21 cellular contexts compared by ENCODE assay signal in genomic region chr6:166476634-166477215, GRCh38.
DNase-seq lines count a peak whose midpoint lies in the region; ATAC-seq, FAIRE-seq and TF ChIP-seq lines count a peak whose summit lies in the region.
"Had no signal": no experiment of that assay in that cellular context is flagged by ENCODE, and none has a peak within 500 bp of the region (broad histone marks: within the 10 kb centered on the region; RNA-seq: fewer than 3 reads in every experiment).

No MANE protein-coding gene starts in this region.

- no peak overlapping the region for H3K4ac ChIP-seq in neuronal stem cell (ENCODE audit: low read length)

- H3K27ac ChIP-seq in BLaER1: peak overlapping the region; percentile 19; the same call in 1 of the 2 replicates
- H3K27ac ChIP-seq in kidney (ENCODE audit: low read depth in 2 of 2, low read length in 2 of 2): no peak overlapping the region
- no peak overlapping the region for H3K27ac ChIP-seq in neuronal stem cell (replicated peaks; ENCODE audit: low read length)
- H3K27ac ChIP-seq: 22Rv1 had no signal

- H2BK12ac ChIP-seq in neuronal stem cell (ENCODE audit: low read length): no peak overlapping the region

- H3K36me3 ChIP-seq in BLaER1 (no peaks in the 10 kb centered on the region), kidney (ENCODE audit: control insufficient read depth in 1 of 2, insufficient read depth in 2 of 2, low read length in 2 of 2) (no peaks in the 10 kb centered on the region), neuronal stem cell (replicated peaks in 1 of 2; ENCODE audit: control insufficient read depth in 2 of 2, insufficient read depth in 2 of 2, low read length in 2 of 2) (peaks cover 3 to 26% of the 10 kb centered on the region in 2 donors)

- no peaks in the 10 kb centered on the region for H3K79me1 ChIP-seq in neuronal stem cell (ENCODE audit: low read depth, low read length)

- WGBS in neuronal stem cell (ENCODE audit: extremely low coverage in 2 of 2, insufficient read length in 2 of 2, insufficient replicate concordance in 1 of 2), 2 donors: no CpG with 5 or more reads among the region's 15 CpGs

- H3K4me1 ChIP-seq in BLaER1 (peaks cover 89% of the 10 kb centered on the region), kidney (ENCODE audit: control insufficient read depth in 1 of 2, insufficient read depth in 1 of 2, low read depth in 1 of 2, low read length in 2 of 2) (no peaks in the 10 kb centered on the region), neuronal stem cell (ENCODE audit: control insufficient read depth in 2 of 2, insufficient read depth in 1 of 2, low read depth in 1 of 2, low read length in 2 of 2) (no peaks in the 10 kb centered on the region)

- no peak overlapping the region for H4K91ac ChIP-seq in neuronal stem cell (ENCODE audit: low read depth, low read length, poor library complexity)

- H2AK5ac ChIP-seq in neuronal stem cell (ENCODE audit: low read depth, low read length): no peak overlapping the region

- H3K9me3 ChIP-seq in BLaER1 (no peaks in the 10 kb centered on the region), kidney (ENCODE audit: control insufficient read depth in 1 of 2, low read length in 2 of 2) (no peaks in the 10 kb centered on the region), neuronal stem cell (replicated peaks in 1 of 2; ENCODE audit: control insufficient read depth in 2 of 2, insufficient read depth in 1 of 2, low read depth in 1 of 2, low read length in 2 of 2) (no peaks in the 10 kb centered on the region)
- H3K9me3 ChIP-seq: SK-N-SH had no signal

- H3K14ac ChIP-seq in neuronal stem cell (ENCODE audit: low read length): no peak overlapping the region

- no peak for ATAC-seq in HG03039 (IDR thresholded peaks at IDR 0.05; ENCODE audit: unreplicated experiment)
- ATAC-seq: Right ventricle myocardium inferior had no signal

- H3K23ac ChIP-seq in neuronal stem cell (ENCODE audit: low read depth, low read length, poor library complexity): no peak overlapping the region

- no peak overlapping the region for H3K4me3 ChIP-seq in BLaER1
- H3K4me3 ChIP-seq in kidney (ENCODE audit: low read length in 2 of 2): no peak overlapping the region
- no peak overlapping the region for H3K4me3 ChIP-seq in neuronal stem cell (ENCODE audit: low read length in 2 of 2)

- no peak for TF ChIP-seq CTCF in kidney (IDR thresholded peaks at IDR 0.05; ENCODE audit: borderline replicate concordance, extremely low read depth, insufficient read depth)

- H3K9ac ChIP-seq in BLaER1: no peak overlapping the region
- H3K9ac ChIP-seq in kidney (ENCODE audit: low read length in 2 of 2): no peak overlapping the region
- H3K9ac ChIP-seq in neuronal stem cell (ENCODE audit: low read depth, low read length, poor library complexity): no peak overlapping the region
- H3K9ac ChIP-seq: SK-N-SH had no signal

- no peak overlapping the region for H2BK120ac ChIP-seq in neuronal stem cell (ENCODE audit: low read depth, low read length)

- no peak overlapping the region for H2BK5ac ChIP-seq in neuronal stem cell (ENCODE audit: low read length)

- H4K20me1 ChIP-seq in BLaER1: no peaks in the 10 kb centered on the region

- no peak overlapping the region for H4K8ac ChIP-seq in neuronal stem cell (ENCODE audit: low read depth, low read length)

- DNase-seq in NCI-H1417 (lab: John Stamatoyannopoulos, UW) (peak in 2 of 3 experiments; percentile 35 to 60), NCI-H1417 treated with DMSO at 0.1 percent for 48 hours (lab: John Stamatoyannopoulos, UW) (no peak), NCI-H146 treated with DMSO at 0.1 percent for 48 hours (lab: John Stamatoyannopoulos, UW; ENCODE audit: unreplicated experiment) (peak; percentile 45), kidney (peak; percentile 53), germinal center (ENCODE audit: low spot score) (no peak), neuronal stem cell (ENCODE audit: low spot score) (no peak)
- DNase-seq: AML-193; CD4-positive, CD25-positive, alpha-beta regulatory T cell; KBM-7; NCI-H1105; NCI-H1930; NCI-H2171; NCI-H526 treated with DMSO at 0.1 percent for 48 hours; NK-92 treated with Interleukin-12 subunit alpha and Interleukin-12 subunit beta, amount 100 ng/mL, for 24 hours; SK-N-SH had no signal

- FAIRE-seq in kidney (lab: Jason Lieb, UNC): no peak
- FAIRE-seq: H1, RCC 7860 had no signal

- H2AFZ ChIP-seq in neuronal stem cell (ENCODE audit: low read length): no peak overlapping the region

- no peak overlapping the region for H3K18ac ChIP-seq in neuronal stem cell (ENCODE audit: low read length)

- no peak overlapping the region for H2BK15ac ChIP-seq in neuronal stem cell (ENCODE audit: low read length)

- H3K27me3 ChIP-seq in BLaER1 (no peaks in the 10 kb centered on the region), neuronal stem cell (ENCODE audit: control insufficient read depth in 3 of 3, insufficient read depth in 3 of 3, low read depth in 1 of 3, low read length in 3 of 3) (no peaks in the 10 kb centered on the region)

- H3K4me2 ChIP-seq in BLaER1: peak overlapping the region; percentile 68; the same call in 1 of the 2 replicates
- no peak overlapping the region for H3K4me2 ChIP-seq in neuronal stem cell (ENCODE audit: insufficient read depth, low read length, poor library complexity, severe bottlenecking)
- H3K4me2 ChIP-seq: SK-N-SH had no signal

- intact Hi-C loops in kidney (cut with DNase I): no loop called here

Comparison
In these comparisons a context has a peak if more than half of its experiments do, and no peak if none do; other contexts are left out.
1. DNase-seq: peak in NCI-H1417 (2 of 3), NCI-H146 treated with DMSO at 0.1 percent for 48 hours (single experiment) and kidney (single experiment); none in NCI-H1417 treated with DMSO at 0.1 percent for 48 hours (single experiment), germinal center (single experiment) and neuronal stem cell (single experiment).